In the genomic region with DNA sequence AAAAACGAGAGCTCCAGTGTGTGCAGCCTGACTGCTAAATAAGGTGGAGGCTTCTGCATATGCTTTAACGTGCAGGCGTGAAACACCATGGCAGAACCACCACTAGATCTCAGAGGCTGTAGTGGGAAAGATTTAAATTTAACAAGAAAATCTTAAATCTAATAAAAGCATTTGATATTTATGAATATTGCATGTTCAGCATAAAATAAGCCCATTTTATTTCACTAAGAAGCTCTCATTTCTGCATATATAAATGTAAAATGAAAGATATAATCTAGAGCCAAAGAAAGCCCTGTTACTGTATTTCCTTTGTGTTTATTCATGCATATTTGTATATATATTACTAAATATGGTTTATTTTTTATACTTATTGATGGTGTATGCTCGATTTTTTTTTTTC, we compare ENCODE assay signal across 22 cellular contexts.
DNase-seq lines count a peak whose midpoint lies in the region; ATAC-seq, FAIRE-seq and TF ChIP-seq lines count a peak whose summit lies in the region.
"Had no signal": no experiment of that assay in that cellular context is flagged by ENCODE, and none has a peak within 500 bp of the region (broad histone marks: within the 10 kb centered on the region; RNA-seq: fewer than 3 reads in every experiment).

No MANE protein-coding gene starts in this region.

- DNase-seq in left ventricle myocardium inferior (no peak), left cardiac atrium (no peak), T-helper 17 cell (no peak), GM19239 (ENCODE audit: insufficient read length, low spot score) (no peak), kidney (no peak)
- DNase-seq in naive thymus-derived CD4-positive, alpha-beta T cell: no peak
- DNase-seq: activated gamma-delta T cell treated with Interleukin-2 at 50 U/mL for 16 hours; BE2C; colonic mucosa; COR-L47; DMS53; H7; NCI-H1436; NCI-H345; stimulated activated CD4-positive, alpha-beta T cell treated with anti-CD3 and anti-CD28 coated beads, Interleukin-1b, Interleukin-23, amount 100 ng/mL, for 48 hours; trophoblast cell had no signal

- TF ChIP-seq CTCF in left ventricle myocardium inferior (IDR thresholded peaks at IDR 0.05; ENCODE audit: borderline replicate concordance): no peak
- no peak for TF ChIP-seq CTCF in kidney (IDR thresholded peaks at IDR 0.05; ENCODE audit: borderline replicate concordance, extremely low read depth, insufficient read depth)

- H3K36me3 ChIP-seq in left ventricle myocardium inferior (no peaks in the 10 kb centered on the region), kidney (ENCODE audit: control insufficient read depth in 1 of 2, insufficient read depth in 2 of 2, low read length in 2 of 2) (no peaks in the 10 kb centered on the region)
- no peaks in the 10 kb centered on the region for H3K36me3 ChIP-seq in naive thymus-derived CD4-positive, alpha-beta T cell (ENCODE audit: control insufficient read depth in 2 of 3, insufficient read depth in 3 of 3, low read length in 3 of 3)
- H3K36me3 ChIP-seq: adrenal gland, colonic mucosa, SJSA1 had no signal

- H3K27ac Mint-ChIP-seq in T-helper 17 cell: peak overlapping the region; percentile 91
- peak overlapping the region in 7 of 9 donors; percentile 91 to 100 (median 97) for H3K27ac Mint-ChIP-seq in naive thymus-derived CD4-positive, alpha-beta T cell
- peak overlapping the region; percentile 95 for H3K27ac Mint-ChIP-seq in stimulated activated memory B cell treated with anti-CD40 and anti-IgM and Interleukin-4, amounts not matched to agents 10 μg/mL and 1 μg/mL and 100 μg/mL, for 72 hours

- peak overlapping the region; percentile 77 for H3K27ac ChIP-seq in left ventricle myocardium inferior (replicated peaks)
- H3K27ac ChIP-seq in naive thymus-derived CD4-positive, alpha-beta T cell (ENCODE audit: low read depth, low read length): peak overlapping the region; percentile 79
- no peak overlapping the region for H3K27ac ChIP-seq in kidney (ENCODE audit: low read depth in 2 of 2, low read length in 2 of 2)
- H3K27ac ChIP-seq: adrenal gland, SJSA1 had no signal

- H3K9me3 Mint-ChIP-seq in naive thymus-derived CD4-positive, alpha-beta T cell: no peaks in the 10 kb centered on the region
- H3K9me3 Mint-ChIP-seq in stimulated activated memory B cell treated with anti-CD40 and anti-IgM and Interleukin-4, amounts not matched to agents 10 μg/mL and 1 μg/mL and 100 μg/mL, for 72 hours: no peaks in the 10 kb centered on the region

- H3K27me3 Mint-ChIP-seq in T-helper 17 cell: no peaks in the 10 kb centered on the region
- no peaks in the 10 kb centered on the region for H3K27me3 Mint-ChIP-seq in naive thymus-derived CD4-positive, alpha-beta T cell
- no peaks in the 10 kb centered on the region for H3K27me3 Mint-ChIP-seq in stimulated activated memory B cell treated with anti-CD40 and anti-IgM and Interleukin-4, amounts not matched to agents 10 μg/mL and 1 μg/mL and 100 μg/mL, for 72 hours

- no peak overlapping the region for H3K9ac ChIP-seq in kidney (ENCODE audit: low read length in 2 of 2)

- H3K4me1 Mint-ChIP-seq in T-helper 17 cell: peaks cover 18% of the 10 kb centered on the region
- H3K4me1 Mint-ChIP-seq in naive thymus-derived CD4-positive, alpha-beta T cell: peaks cover 15 to 49% (median 33%) of the 10 kb centered on the region in 7 donors
- H3K4me1 Mint-ChIP-seq in stimulated activated memory B cell treated with anti-CD40 and anti-IgM and Interleukin-4, amounts not matched to agents 10 μg/mL and 1 μg/mL and 100 μg/mL, for 72 hours: peaks cover 24% of the 10 kb centered on the region

- CTCF ChIA-PET in naive thymus-derived CD4-positive, alpha-beta T cell (lab: Charles Lee): no interaction called here

- H3K4me3 Mint-ChIP-seq in T-helper 17 cell: no peak overlapping the region
- H3K4me3 Mint-ChIP-seq in naive thymus-derived CD4-positive, alpha-beta T cell: peak overlapping the region in 2 of 10 donors; percentile 78 to 81
- H3K4me3 Mint-ChIP-seq in stimulated activated memory B cell treated with anti-CD40 and anti-IgM and Interleukin-4, amounts not matched to agents 10 μg/mL and 1 μg/mL and 100 μg/mL, for 72 hours: no peak overlapping the region

- H3K9me3 ChIP-seq in left ventricle myocardium inferior (replicated peaks) (no peaks in the 10 kb centered on the region), T-helper 17 cell (ENCODE audit: control insufficient read depth, low read length, poor library complexity, severe bottlenecking) (no peaks in the 10 kb centered on the region), kidney (ENCODE audit: control insufficient read depth in 1 of 2, low read length in 2 of 2) (no peaks in the 10 kb centered on the region)
- H3K9me3 ChIP-seq in naive thymus-derived CD4-positive, alpha-beta T cell (ENCODE audit: control insufficient read depth in 2 of 3, low read length in 3 of 3): no peaks in the 10 kb centered on the region
- H3K9me3 ChIP-seq: adrenal gland, BE2C, colonic mucosa, SJSA1 had no signal

- H3K27me3 ChIP-seq in left ventricle myocardium inferior (ENCODE audit: low read depth): no peaks in the 10 kb centered on the region
- no peaks in the 10 kb centered on the region for H3K27me3 ChIP-seq in naive thymus-derived CD4-positive, alpha-beta T cell (ENCODE audit: control insufficient read depth in 2 of 2, insufficient read depth in 2 of 2, low read length in 2 of 2)
- H3K27me3 ChIP-seq: adrenal gland, BE2C, colonic mucosa, SJSA1 had no signal

- no peak for FAIRE-seq in GM19239 (lab: Jason Lieb, UNC)
- no peak for FAIRE-seq in kidney (lab: Jason Lieb, UNC)
- FAIRE-seq: G401.6 had no signal

- no peak for ATAC-seq in left cardiac atrium
- ATAC-seq in T-helper 17 cell: no peak
- ATAC-seq in naive thymus-derived CD4-positive, alpha-beta T cell: no peak
- ATAC-seq in stimulated activated memory B cell treated with anti-CD40 and anti-IgM and Interleukin-4, amounts not matched to agents 10 μg/mL and 1 μg/mL and 100 μg/mL, for 72 hours: no peak
- ATAC-seq in GM19452 (IDR thresholded peaks at IDR 0.05; ENCODE audit: unreplicated experiment): no peak

- H3K4me3 ChIP-seq in left ventricle myocardium inferior (no peak overlapping the region), kidney (ENCODE audit: low read length in 2 of 2) (no peak overlapping the region)
- no peak overlapping the region for H3K4me3 ChIP-seq in naive thymus-derived CD4-positive, alpha-beta T cell (ENCODE audit: low read length)
- H3K4me3 ChIP-seq: adrenal gland, colonic mucosa, SJSA1, smooth muscle cell had no signal

- H3K36me3 Mint-ChIP-seq in T-helper 17 cell (ENCODE audit: low read depth): peaks cover 5% of the 10 kb centered on the region
- peaks cover 0 to 20% (median 3%) of the 10 kb centered on the region in 5 donors for H3K36me3 Mint-ChIP-seq in naive thymus-derived CD4-positive, alpha-beta T cell
- H3K36me3 Mint-ChIP-seq in stimulated activated memory B cell treated with anti-CD40 and anti-IgM and Interleukin-4, amounts not matched to agents 10 μg/mL and 1 μg/mL and 100 μg/mL, for 72 hours: peaks cover 14% of the 10 kb centered on the region

- H3K4me1 ChIP-seq in left ventricle myocardium inferior (peaks cover 44% of the 10 kb centered on the region), kidney (ENCODE audit: control insufficient read depth in 1 of 2, insufficient read depth in 1 of 2, low read depth in 1 of 2, low read length in 2 of 2) (peaks cover 5 to 10% of the 10 kb centered on the region in 2 donors)
- peaks cover 5 to 10% of the 10 kb centered on the region in 2 donors for H3K4me1 ChIP-seq in naive thymus-derived CD4-positive, alpha-beta T cell (ENCODE audit: control insufficient read depth in 2 of 2, insufficient read depth in 2 of 2, low read length in 2 of 2)
- H3K4me1 ChIP-seq: colonic mucosa had no signal

- intact Hi-C loops in left ventricle myocardium inferior (cut with micrococcal nuclease) (no loop called here), left cardiac atrium (cut with DNase I) (no loop called here), kidney (cut with DNase I) (no loop called here)
- intact Hi-C loops in naive thymus-derived CD4-positive, alpha-beta T cell (cut with micrococcal nuclease): no loop called here

- POLR2A ChIA-PET in naive thymus-derived CD4-positive, alpha-beta T cell (lab: Charles Lee): interaction anchor here (0.6 to 0.7 kb wide), 2 partner anchors 23 to 383 kb away, joined by 3 read pairs; no protein-coding TSS in a partner anchor

Comparison
In these comparisons a context has a peak if more than half of its experiments do, and no peak if none do; other contexts are left out.
1. H3K27ac ChIP-seq: peak in left ventricle myocardium inferior (single experiment) and naive thymus-derived CD4-positive, alpha-beta T cell (single experiment); none in kidney (0 of 2).
2. Peak in every context shown above with its lines, with median percentiles within 50 percentile points of each other: H3K27ac Mint-ChIP-seq.